1 cellular context compared by ENCODE assay signal in the genomic region with DNA sequence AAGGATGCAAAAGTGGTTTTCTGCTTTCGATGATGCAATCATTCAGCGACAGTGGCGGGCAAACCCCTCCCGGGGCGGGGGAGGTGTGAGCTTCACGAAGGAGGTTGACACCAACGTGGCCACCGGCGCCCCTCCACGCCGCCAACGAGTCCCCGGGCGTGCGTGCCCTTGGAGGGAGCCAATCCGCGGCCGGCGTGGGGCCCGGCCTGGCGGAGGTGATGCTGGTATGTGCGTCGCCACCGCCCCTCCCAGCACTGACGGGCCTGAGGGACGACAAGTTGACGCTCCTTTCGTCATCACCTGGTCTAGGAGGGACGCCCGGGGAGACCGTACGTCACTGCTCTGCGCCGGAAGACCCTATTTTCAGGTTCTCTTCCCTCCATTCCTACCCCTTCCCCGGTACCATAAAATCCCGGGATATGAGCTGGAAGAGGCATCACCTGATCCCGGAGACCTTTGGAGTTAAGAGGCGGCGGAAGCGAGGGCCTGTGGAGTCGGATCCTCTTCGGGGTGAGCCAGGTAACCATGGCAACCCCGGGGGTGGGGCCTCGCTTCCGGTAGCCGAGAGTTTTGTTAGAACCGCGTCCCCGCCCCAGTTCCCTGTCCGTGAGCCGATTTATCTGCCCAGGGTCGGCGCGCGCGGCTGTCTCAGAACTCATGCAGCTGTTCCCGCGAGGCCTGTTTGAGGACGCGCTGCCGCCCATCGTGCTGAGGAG.
A peak's percentile ranks its signal among the peaks of the same experiment; 100 is the strongest.
TF ChIP-seq lines count a peak whose summit lies in the region.

A gene (minus strand): TSS at position 146 of the 716 bp plus-strand sequence. CDS start 463 bp downstream, outside the sequence.

TF ChIP-seq in K562, 482 proteins besides CTCF, POLR2A, EP300 and RAD21 (continued from another document and continues in another):
- peak; percentile 80 for TF ChIP-seq FIP1L1 (IDR thresholded peaks at IDR 0.05; ENCODE audit: low read depth, low read length, poor library complexity, severe bottlenecking)
- peak; percentile 99 for TF ChIP-seq JUNB (CRISPR knock-in tag; conservative IDR thresholded peaks at IDR 0.05)
- peak; percentile 79 for TF ChIP-seq HCFC1 (IDR thresholded peaks at IDR 0.05; ENCODE audit: low read depth, low read length)
- TF ChIP-seq CBX2 (IDR thresholded peaks at IDR 0.05; ENCODE audit: insufficient read depth, low read length, poor library complexity, severe bottlenecking): no peak
- TF ChIP-seq ZNF197 (CRISPR knock-in tag; IDR thresholded peaks at IDR 0.05; ENCODE audit: low read depth): no peak; the same call in 1 of the 2 replicates
- peak; percentile 65; the same call in 1 of the 2 replicates for TF ChIP-seq ZZZ3 (IDR thresholded peaks at IDR 0.05)
- peak; percentile 77; the same call in 1 of the 2 replicates for TF ChIP-seq HIVEP1 (CRISPR knock-in tag; IDR thresholded peaks at IDR 0.05)
- TF ChIP-seq CC2D1A (IDR thresholded peaks at IDR 0.05): peak; percentile 22; the same call in 1 of the 2 replicates
- peak; percentile 100 for TF ChIP-seq TARDBP (IDR thresholded peaks at IDR 0.05)
- TF ChIP-seq, protein P1, sequence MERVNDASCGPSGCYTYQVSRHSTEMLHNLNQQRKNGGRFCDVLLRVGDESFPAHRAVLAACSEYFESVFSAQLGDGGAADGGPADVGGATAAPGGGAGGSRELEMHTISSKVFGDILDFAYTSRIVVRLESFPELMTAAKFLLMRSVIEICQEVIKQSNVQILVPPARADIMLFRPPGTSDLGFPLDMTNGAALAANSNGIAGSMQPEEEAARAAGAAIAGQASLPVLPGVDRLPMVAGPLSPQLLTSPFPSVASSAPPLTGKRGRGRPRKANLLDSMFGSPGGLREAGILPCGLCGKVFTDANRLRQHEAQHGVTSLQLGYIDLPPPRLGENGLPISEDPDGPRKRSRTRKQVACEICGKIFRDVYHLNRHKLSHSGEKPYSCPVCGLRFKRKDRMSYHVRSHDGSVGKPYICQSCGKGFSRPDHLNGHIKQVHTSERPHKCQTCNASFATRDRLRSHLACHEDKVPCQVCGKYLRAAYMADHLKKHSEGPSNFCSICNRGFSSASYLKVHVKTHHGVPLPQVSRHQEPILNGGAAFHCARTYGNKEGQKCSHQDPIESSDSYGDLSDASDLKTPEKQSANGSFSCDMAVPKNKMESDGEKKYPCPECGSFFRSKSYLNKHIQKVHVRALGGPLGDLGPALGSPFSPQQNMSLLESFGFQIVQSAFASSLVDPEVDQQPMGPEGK (CRISPR knock-in tag; IDR thresholded peaks at IDR 0.05; ENCODE audit: borderline replicate concordance): peak; percentile 89
- TF ChIP-seq HOXB6 (CRISPR knock-in tag; IDR thresholded peaks at IDR 0.05; ENCODE audit: borderline replicate concordance): no peak
- no peak for TF ChIP-seq PCBP1 (IDR thresholded peaks at IDR 0.05; ENCODE audit: low read depth, low read length, poor library complexity, severe bottlenecking)
- no peak for TF ChIP-seq ZNF124 (CRISPR knock-in tag; IDR thresholded peaks at IDR 0.05)
- TF ChIP-seq SP2 (IDR thresholded peaks at IDR 0.05; ENCODE audit: extremely low read depth, low read depth, low read length, poor library complexity, severe bottlenecking): no peak
- TF ChIP-seq SRF (CRISPR knock-in tag; IDR thresholded peaks at IDR 0.05): peak in 1 of 2 experiments; percentile 9; a peak in 1 of 4 replicates
- TF ChIP-seq, protein P2, sequence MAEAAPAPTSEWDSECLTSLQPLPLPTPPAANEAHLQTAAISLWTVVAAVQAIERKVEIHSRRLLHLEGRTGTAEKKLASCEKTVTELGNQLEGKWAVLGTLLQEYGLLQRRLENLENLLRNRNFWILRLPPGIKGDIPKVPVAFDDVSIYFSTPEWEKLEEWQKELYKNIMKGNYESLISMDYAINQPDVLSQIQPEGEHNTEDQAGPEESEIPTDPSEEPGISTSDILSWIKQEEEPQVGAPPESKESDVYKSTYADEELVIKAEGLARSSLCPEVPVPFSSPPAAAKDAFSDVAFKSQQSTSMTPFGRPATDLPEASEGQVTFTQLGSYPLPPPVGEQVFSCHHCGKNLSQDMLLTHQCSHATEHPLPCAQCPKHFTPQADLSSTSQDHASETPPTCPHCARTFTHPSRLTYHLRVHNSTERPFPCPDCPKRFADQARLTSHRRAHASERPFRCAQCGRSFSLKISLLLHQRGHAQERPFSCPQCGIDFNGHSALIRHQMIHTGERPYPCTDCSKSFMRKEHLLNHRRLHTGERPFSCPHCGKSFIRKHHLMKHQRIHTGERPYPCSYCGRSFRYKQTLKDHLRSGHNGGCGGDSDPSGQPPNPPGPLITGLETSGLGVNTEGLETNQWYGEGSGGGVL (CRISPR knock-in tag; IDR thresholded peaks at IDR 0.05): no peak
- no peak for TF ChIP-seq MAFF (IDR thresholded peaks at IDR 0.05; ENCODE audit: low read length)
- no peak for TF ChIP-seq TCF7L2 (IDR thresholded peaks at IDR 0.05; ENCODE audit: low read depth, low read length)
- no peak for TF ChIP-seq YBX1 (IDR thresholded peaks at IDR 0.05)
- peak; percentile 50 for TF ChIP-seq ZNF253 (CRISPR knock-in tag; conservative IDR thresholded peaks at IDR 0.05)
- TF ChIP-seq, protein P3, sequence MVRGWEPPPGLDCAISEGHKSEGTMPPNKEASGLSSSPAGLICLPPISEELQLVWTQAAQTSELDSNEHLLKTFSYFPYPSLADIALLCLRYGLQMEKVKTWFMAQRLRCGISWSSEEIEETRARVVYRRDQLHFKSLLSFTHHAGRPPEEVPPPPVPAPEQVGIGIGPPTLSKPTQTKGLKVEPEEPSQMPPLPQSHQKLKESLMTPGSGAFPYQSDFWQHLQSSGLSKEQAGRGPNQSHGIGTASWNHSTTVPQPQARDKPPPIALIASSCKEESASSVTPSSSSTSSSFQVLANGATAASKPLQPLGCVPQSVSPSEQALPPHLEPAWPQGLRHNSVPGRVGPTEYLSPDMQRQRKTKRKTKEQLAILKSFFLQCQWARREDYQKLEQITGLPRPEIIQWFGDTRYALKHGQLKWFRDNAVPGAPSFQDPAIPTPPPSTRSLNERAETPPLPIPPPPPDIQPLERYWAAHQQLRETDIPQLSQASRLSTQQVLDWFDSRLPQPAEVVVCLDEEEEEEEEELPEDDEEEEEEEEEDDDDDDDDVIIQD (CRISPR knock-in tag; IDR thresholded peaks at IDR 0.05): no peak
- TF ChIP-seq, protein P4, sequence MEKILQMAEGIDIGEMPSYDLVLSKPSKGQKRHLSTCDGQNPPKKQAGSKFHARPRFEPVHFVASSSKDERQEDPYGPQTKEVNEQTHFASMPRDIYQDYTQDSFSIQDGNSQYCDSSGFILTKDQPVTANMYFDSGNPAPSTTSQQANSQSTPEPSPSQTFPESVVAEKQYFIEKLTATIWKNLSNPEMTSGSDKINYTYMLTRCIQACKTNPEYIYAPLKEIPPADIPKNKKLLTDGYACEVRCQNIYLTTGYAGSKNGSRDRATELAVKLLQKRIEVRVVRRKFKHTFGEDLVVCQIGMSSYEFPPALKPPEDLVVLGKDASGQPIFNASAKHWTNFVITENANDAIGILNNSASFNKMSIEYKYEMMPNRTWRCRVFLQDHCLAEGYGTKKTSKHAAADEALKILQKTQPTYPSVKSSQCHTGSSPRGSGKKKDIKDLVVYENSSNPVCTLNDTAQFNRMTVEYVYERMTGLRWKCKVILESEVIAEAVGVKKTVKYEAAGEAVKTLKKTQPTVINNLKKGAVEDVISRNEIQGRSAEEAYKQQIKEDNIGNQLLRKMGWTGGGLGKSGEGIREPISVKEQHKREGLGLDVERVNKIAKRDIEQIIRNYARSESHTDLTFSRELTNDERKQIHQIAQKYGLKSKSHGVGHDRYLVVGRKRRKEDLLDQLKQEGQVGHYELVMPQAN (IDR thresholded peaks at IDR 0.05; ENCODE audit: borderline replicate concordance): peak; percentile 90
- TF ChIP-seq ZNF24 (IDR thresholded peaks at IDR 0.05): peak; percentile 48; the same call in 1 of the 2 replicates
- TF ChIP-seq HDAC6 (IDR thresholded peaks at IDR 0.05; ENCODE audit: low read depth, low read length): no peak
- peak; percentile 55 for TF ChIP-seq ASH1L (IDR thresholded peaks at IDR 0.05; ENCODE audit: borderline replicate concordance, low read depth, partially characterized antibody)
- peak; percentile 80; the same call in 1 of the 2 replicates for TF ChIP-seq HLTF (IDR thresholded peaks at IDR 0.05)
- no peak for TF ChIP-seq ZNF174 (CRISPR knock-in tag; IDR thresholded peaks at IDR 0.05)
- TF ChIP-seq, protein P5, sequence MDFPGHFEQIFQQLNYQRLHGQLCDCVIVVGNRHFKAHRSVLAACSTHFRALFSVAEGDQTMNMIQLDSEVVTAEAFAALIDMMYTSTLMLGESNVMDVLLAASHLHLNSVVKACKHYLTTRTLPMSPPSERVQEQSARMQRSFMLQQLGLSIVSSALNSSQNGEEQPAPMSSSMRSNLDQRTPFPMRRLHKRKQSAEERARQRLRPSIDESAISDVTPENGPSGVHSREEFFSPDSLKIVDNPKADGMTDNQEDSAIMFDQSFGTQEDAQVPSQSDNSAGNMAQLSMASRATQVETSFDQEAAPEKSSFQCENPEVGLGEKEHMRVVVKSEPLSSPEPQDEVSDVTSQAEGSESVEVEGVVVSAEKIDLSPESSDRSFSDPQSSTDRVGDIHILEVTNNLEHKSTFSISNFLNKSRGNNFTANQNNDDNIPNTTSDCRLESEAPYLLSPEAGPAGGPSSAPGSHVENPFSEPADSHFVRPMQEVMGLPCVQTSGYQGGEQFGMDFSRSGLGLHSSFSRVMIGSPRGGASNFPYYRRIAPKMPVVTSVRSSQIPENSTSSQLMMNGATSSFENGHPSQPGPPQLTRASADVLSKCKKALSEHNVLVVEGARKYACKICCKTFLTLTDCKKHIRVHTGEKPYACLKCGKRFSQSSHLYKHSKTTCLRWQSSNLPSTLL (IDR thresholded peaks at IDR 0.05): no peak
- TF ChIP-seq, protein P6, sequence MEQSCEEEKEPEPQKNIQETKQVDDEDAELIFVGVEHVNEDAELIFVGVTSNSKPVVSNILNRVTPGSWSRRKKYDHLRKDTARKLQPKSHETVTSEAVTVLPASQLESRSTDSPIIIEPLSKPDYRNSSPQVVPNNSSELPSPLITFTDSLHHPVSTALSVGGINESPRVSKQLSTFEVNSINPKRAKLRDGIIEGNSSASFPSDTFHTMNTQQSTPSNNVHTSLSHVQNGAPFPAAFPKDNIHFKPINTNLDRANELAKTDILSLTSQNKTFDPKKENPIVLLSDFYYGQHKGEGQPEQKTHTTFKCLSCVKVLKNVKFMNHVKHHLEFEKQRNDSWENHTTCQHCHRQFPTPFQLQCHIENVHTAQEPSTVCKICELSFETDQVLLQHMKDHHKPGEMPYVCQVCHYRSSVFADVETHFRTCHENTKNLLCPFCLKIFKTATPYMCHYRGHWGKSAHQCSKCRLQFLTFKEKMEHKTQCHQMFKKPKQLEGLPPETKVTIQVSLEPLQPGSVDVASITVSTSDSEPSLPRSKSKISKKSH (CRISPR knock-in tag; IDR thresholded peaks at IDR 0.05): no peak
- TF ChIP-seq, protein P7, sequence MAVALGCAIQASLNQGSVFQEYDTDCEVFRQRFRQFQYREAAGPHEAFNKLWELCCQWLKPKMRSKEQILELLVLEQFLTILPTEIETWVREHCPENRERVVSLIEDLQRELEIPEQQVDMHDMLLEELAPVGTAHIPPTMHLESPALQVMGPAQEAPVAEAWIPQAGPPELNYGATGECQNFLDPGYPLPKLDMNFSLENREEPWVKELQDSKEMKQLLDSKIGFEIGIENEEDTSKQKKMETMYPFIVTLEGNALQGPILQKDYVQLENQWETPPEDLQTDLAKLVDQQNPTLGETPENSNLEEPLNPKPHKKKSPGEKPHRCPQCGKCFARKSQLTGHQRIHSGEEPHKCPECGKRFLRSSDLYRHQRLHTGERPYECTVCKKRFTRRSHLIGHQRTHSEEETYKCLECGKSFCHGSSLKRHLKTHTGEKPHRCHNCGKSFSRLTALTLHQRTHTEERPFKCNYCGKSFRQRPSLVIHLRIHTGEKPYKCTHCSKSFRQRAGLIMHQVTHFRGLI (CRISPR knock-in tag; IDR thresholded peaks at IDR 0.05): peak; percentile 80; the same call in 1 of the 2 replicates
- TF ChIP-seq, protein P8, sequence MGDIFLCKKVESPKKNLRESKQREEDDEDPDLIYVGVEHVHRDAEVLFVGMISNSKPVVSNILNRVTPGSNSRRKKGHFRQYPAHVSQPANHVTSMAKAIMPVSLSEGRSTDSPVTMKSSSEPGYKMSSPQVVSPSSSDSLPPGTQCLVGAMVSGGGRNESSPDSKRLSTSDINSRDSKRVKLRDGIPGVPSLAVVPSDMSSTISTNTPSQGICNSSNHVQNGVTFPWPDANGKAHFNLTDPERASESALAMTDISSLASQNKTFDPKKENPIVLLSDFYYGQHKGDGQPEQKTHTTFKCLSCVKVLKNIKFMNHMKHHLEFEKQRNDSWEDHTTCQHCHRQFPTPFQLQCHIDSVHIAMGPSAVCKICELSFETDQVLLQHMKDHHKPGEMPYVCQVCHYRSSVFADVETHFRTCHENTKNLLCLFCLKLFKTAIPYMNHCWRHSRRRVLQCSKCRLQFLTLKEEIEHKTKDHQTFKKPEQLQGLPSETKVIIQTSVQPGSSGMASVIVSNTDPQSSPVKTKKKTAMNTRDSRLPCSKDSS (IDR thresholded peaks at IDR 0.05; ENCODE audit: low read depth, partially characterized antibody): no peak
- TF ChIP-seq, protein P9, sequence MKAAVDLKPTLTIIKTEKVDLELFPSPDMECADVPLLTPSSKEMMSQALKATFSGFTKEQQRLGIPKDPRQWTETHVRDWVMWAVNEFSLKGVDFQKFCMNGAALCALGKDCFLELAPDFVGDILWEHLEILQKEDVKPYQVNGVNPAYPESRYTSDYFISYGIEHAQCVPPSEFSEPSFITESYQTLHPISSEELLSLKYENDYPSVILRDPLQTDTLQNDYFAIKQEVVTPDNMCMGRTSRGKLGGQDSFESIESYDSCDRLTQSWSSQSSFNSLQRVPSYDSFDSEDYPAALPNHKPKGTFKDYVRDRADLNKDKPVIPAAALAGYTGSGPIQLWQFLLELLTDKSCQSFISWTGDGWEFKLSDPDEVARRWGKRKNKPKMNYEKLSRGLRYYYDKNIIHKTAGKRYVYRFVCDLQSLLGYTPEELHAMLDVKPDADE (conservative IDR thresholded peaks at IDR 0.05; ENCODE audit: control insufficient read depth, low read depth, low read length): peak; percentile 66
- peak; percentile 81 for TF ChIP-seq NR2C1 (IDR thresholded peaks at IDR 0.05)
- TF ChIP-seq NR2C1 (tag; IDR thresholded peaks at IDR 0.05): peak; percentile 50; the same call in 1 of the 2 replicates
- TF ChIP-seq, protein P10, sequence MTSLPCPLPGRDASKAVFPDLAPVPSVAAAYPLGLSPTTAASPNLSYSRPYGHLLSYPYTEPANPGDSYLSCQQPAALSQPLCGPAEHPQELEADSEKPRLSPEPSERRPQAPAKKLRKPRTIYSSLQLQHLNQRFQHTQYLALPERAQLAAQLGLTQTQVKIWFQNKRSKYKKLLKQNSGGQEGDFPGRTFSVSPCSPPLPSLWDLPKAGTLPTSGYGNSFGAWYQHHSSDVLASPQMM (CRISPR knock-in tag; IDR thresholded peaks at IDR 0.05): no peak
- no peak for TF ChIP-seq PRPF4 (IDR thresholded peaks at IDR 0.05; ENCODE audit: insufficient read depth, low read depth, low read length, poor library complexity, severe bottlenecking)
- TF ChIP-seq KLF6 (CRISPR knock-in tag; IDR thresholded peaks at IDR 0.05; ENCODE audit: borderline replicate concordance): peak; percentile 51
